7 cellular contexts compared by ENCODE assay signal in genomic region chr12:127832172-127832571, GRCh38.
"Had no signal": no experiment of that assay in that cellular context is flagged by ENCODE, and none has a peak within 500 bp of the region (broad histone marks: within the 10 kb centered on the region; RNA-seq: fewer than 3 reads in every experiment).

No MANE protein-coding gene starts in this region.

- ATAC-seq: K562 had no signal

- FAIRE-seq: K562 had no signal

- H3K27ac ChIP-seq: HL-60, KMS-11 had no signal

- H3K4me2 ChIP-seq: KMS-11 had no signal

- H3K4me3 ChIP-seq: K562 had no signal

- DNase-seq: IMR-90, Karpas-422, KBM-7, KG1 had no signal

- H3K9ac ChIP-seq: KMS-11 had no signal
